Comparison of ENCODE assay signal across 8 cellular contexts in genomic region chr6:116561377-116562018, GRCh38. TPM values are rescaled to one million over a fixed set of nuclear protein-coding genes. Genes with fewer than 3 reads are reported as not detected.
DNase-seq lines count a peak whose midpoint lies in the region; ATAC-seq and TF ChIP-seq lines count a peak whose summit lies in the region.

No MANE protein-coding gene starts in this region.

- H3K4me1 ChIP-seq in cardiac muscle cell (ENCODE audit: low read depth) (peaks cover 7% of the 10 kb centered on the region), prostate gland (replicated peaks) (no peaks in the 10 kb centered on the region), vagina (no peaks in the 10 kb centered on the region)

- H3K9me3 ChIP-seq in SK-N-MC (ENCODE audit: low read depth, low read length) (no peaks in the 10 kb centered on the region), cardiac muscle cell (ENCODE audit: low read depth) (no peaks in the 10 kb centered on the region), prostate gland (no peaks in the 10 kb centered on the region), vagina (no peaks in the 10 kb centered on the region)

- H3K9me3 Mint-ChIP-seq in activated naive CD4-positive, alpha-beta T cell treated with anti-CD3 and anti-CD28 coated beads, Interleukin-2, amount 50 U/mL, for 72 hours = no peaks in the 10 kb centered on the region

- H3K27ac ChIP-seq in SK-N-MC (no peak overlapping the region), cardiac muscle cell (peak overlapping the region; percentile 74), prostate gland (no peak overlapping the region), vagina (no peak overlapping the region)

- no peaks in the 10 kb centered on the region for H3K27me3 ChIP-seq in cardiac muscle cell
- H3K27me3 ChIP-seq in prostate gland (replicated peaks; ENCODE audit: insufficient read depth) = no peaks in the 10 kb centered on the region
- H3K27me3 ChIP-seq in vagina = no peaks in the 10 kb centered on the region

- WGBS in prostate gland = 38% methylated on average over 9 of the region's 9 CpGs

- DNase-seq in COLO829 (ENCODE audit: low spot score) = peak; percentile 50
- no peak for DNase-seq in LNCaP clone FGC (ENCODE audit: low read depth)
- peak; percentile 59 for DNase-seq in SK-N-MC (ENCODE audit: low read depth, low spot score)
- DNase-seq in activated naive CD4-positive, alpha-beta T cell treated with anti-CD3 and anti-CD28 coated beads, Interleukin-2, amount 50 U/mL, for 72 hours (ENCODE audit: low spot score in 2 of 2) = peak in 1 of 2 donors; percentile 67
- peak; percentile 72 to 83 for DNase-seq in cardiac muscle cell (ENCODE audit: low read depth in 1 of 2, low spot score in 1 of 2)
- DNase-seq in prostate gland (ENCODE audit: low spot score) = peak; percentile 70
- DNase-seq in vagina (ENCODE audit: extremely low spot score in 2 of 2) = no peak

- no peak overlapping the region for H3K27ac Mint-ChIP-seq in activated naive CD4-positive, alpha-beta T cell treated with anti-CD3 and anti-CD28 coated beads, Interleukin-2, amount 50 U/mL, for 72 hours

- H3K36me3 ChIP-seq in SK-N-MC (ENCODE audit: insufficient read depth, low read length) (no peaks in the 10 kb centered on the region), cardiac muscle cell (no peaks in the 10 kb centered on the region), prostate gland (no peaks in the 10 kb centered on the region), vagina (no peaks in the 10 kb centered on the region)

- intact Hi-C loops in prostate gland (cut with DNase I) = loop anchor here (2.0 to 10.0 kb wide), 2 partner anchors 25 to 47 kb away; partner anchors contain the start of gene CALHM5
- intact Hi-C loops in vagina (cut with DNase I) = no loop called here

- TF ChIP-seq POLR2A in prostate gland (IDR thresholded peaks at IDR 0.05) (no peak), vagina (IDR thresholded peaks at IDR 0.05) (no peak)

- H3K4me3 ChIP-seq in LNCaP clone FGC (ENCODE audit: low read depth, low read length) (no peak overlapping the region), SK-N-MC (no peak overlapping the region), cardiac muscle cell (no peak overlapping the region), prostate gland (no peak overlapping the region), vagina (peak overlapping the region; percentile 12 to 22)

- TF ChIP-seq CTCF in LNCaP clone FGC (IDR thresholded peaks at IDR 0.05; ENCODE audit: control insufficient read depth, extremely low read depth, insufficient read depth) (peak; percentile 85), cardiac muscle cell (IDR thresholded peaks at IDR 0.05; ENCODE audit: low read depth, low read length) (peak; percentile 93), prostate gland (IDR thresholded peaks at IDR 0.05) (peak; percentile 83 to 91 (median 86)), vagina (IDR thresholded peaks at IDR 0.05) (peak; percentile 80 to 86 (median 86))

- no peak overlapping the region for H3K9ac ChIP-seq in SK-N-MC (ENCODE audit: insufficient read length)

- peak; percentile 78 for ATAC-seq in GM21390 (IDR thresholded peaks at IDR 0.05; ENCODE audit: unreplicated experiment)
- ATAC-seq in activated naive CD4-positive, alpha-beta T cell treated with anti-CD3 and anti-CD28 coated beads, Interleukin-2, amount 50 U/mL, for 72 hours = peak; percentile 72 to 78

- H3K36me3 Mint-ChIP-seq in activated naive CD4-positive, alpha-beta T cell treated with anti-CD3 and anti-CD28 coated beads, Interleukin-2, amount 50 U/mL, for 72 hours = no peaks in the 10 kb centered on the region

RNA-seq across cellular contexts. Expression of gene CALHM4, which starts 7.9 kb away (rescaled TPM):
- total RNA-seq in activated naive CD4-positive, alpha-beta T cell treated with anti-CD3 and anti-CD28 coated beads, Interleukin-2, amount 50 U/mL, for 72 hours = not detected
- not detected in 2 replicates for total RNA-seq in cardiac muscle cell
- not detected in 2 replicates for polyA plus RNA-seq in cardiac muscle cell
- under 1 TPM in 1 of 2 donors, not detected in 1; 0.57 TPM for total RNA-seq in prostate gland
- total RNA-seq in vagina = not detected

RNA-seq across cellular contexts. Expression of gene RWDD1, which starts 9.8 kb away (rescaled TPM):
- 10 to 100 TPM; 18.0 to 33.7 TPM for total RNA-seq in activated naive CD4-positive, alpha-beta T cell treated with anti-CD3 and anti-CD28 coated beads, Interleukin-2, amount 50 U/mL, for 72 hours
- total RNA-seq in cardiac muscle cell = 34.1 and 37.2 TPM in 2 replicates
- polyA plus RNA-seq in cardiac muscle cell = 70.0 and 70.7 TPM in 2 replicates
- total RNA-seq in prostate gland = 10 to 100 TPM; 26.7 to 40.3 TPM
- 37.8 TPM for total RNA-seq in vagina

RNA-seq across cellular contexts. Expression of gene TRAPPC3L, which starts 16.0 kb away (rescaled TPM):
- not detected for total RNA-seq in activated naive CD4-positive, alpha-beta T cell treated with anti-CD3 and anti-CD28 coated beads, Interleukin-2, amount 50 U/mL, for 72 hours
- total RNA-seq in cardiac muscle cell (not detected in 2 replicates), prostate gland (not detected), vagina (not detected)
- not detected in 2 replicates for polyA plus RNA-seq in cardiac muscle cell

RNA-seq across cellular contexts. Expression of gene CALHM5, which starts 50.1 kb away (rescaled TPM):
- not detected for total RNA-seq in activated naive CD4-positive, alpha-beta T cell treated with anti-CD3 and anti-CD28 coated beads, Interleukin-2, amount 50 U/mL, for 72 hours
- 0.11 TPM in 1 of 2 replicates, not detected in the other for total RNA-seq in cardiac muscle cell
- not detected in 2 replicates for polyA plus RNA-seq in cardiac muscle cell
- 1 to 10 TPM in 1 of 2 donors, under 1 TPM in 1; 0.32 to 1.8 TPM for total RNA-seq in prostate gland
- 2.2 TPM for total RNA-seq in vagina

RNA-seq across cellular contexts. Expression of gene RSPH4A, which starts 54.8 kb away (rescaled TPM):
- total RNA-seq in activated naive CD4-positive, alpha-beta T cell treated with anti-CD3 and anti-CD28 coated beads, Interleukin-2, amount 50 U/mL, for 72 hours = under 1 TPM in 1 of 2 donors, not detected in 1; 0.12 TPM
- total RNA-seq in cardiac muscle cell (0.21 and 0.56 TPM in 2 replicates), prostate gland (1 to 10 TPM in 1 of 2 donors, under 1 TPM in 1; 0.23 to 1.5 TPM), vagina (not detected)
- 0.26 and 0.81 TPM in 2 replicates for polyA plus RNA-seq in cardiac muscle cell

Comparison
In these comparisons a context has a peak if more than half of its experiments do, and no peak if none do; other contexts are left out.
1. DNase-seq: peak in COLO829 (single experiment), SK-N-MC (single experiment), cardiac muscle cell (2 of 2) and prostate gland (single experiment); none in LNCaP clone FGC (single experiment) and vagina (0 of 2).
2. H3K4me3 ChIP-seq: peak in vagina (2 of 2); none in LNCaP clone FGC (single experiment), SK-N-MC (single experiment), cardiac muscle cell (single experiment) and prostate gland (0 of 2).
3. Peak in every context shown above with its lines, with median percentiles within 50 percentile points of each other: CTCF ChIP-seq.